16 cellular contexts compared by ENCODE assay signal in genomic region chr17:73801455-73802100, GRCh38.
DNase-seq lines count a peak whose midpoint lies in the region; ATAC-seq lines count a peak whose summit lies in the region.
"Had no signal": no experiment of that assay in that cellular context is flagged by ENCODE, and none has a peak within 500 bp of the region (broad histone marks: within the 10 kb centered on the region; RNA-seq: fewer than 3 reads in every experiment).

No MANE protein-coding gene starts in this region.

- ATAC-seq in left lobe of liver (peak; percentile 69), HG02759 (IDR thresholded peaks at IDR 0.05; ENCODE audit: unreplicated experiment) (no peak)

- DNase-seq in NCI-H1092 (lab: John Stamatoyannopoulos, UW) (peak; percentile 44), NCI-H2029 (lab: John Stamatoyannopoulos, UW) (peak; percentile 80), NCI-H774 (lab: John Stamatoyannopoulos, UW) (peak; percentile 92), left lobe of liver (ENCODE audit: low spot score) (peak; percentile 77), DMS153 treated with DMSO at 0.1 percent for 48 hours (lab: John Stamatoyannopoulos, UW; ENCODE audit: unreplicated experiment) (no peak)
- no peak for DNase-seq in activated naive CD4-positive, alpha-beta T cell treated with anti-CD3 and anti-CD28 coated beads, Interleukin-2, amount 50 U/mL, for 16 hours
- DNase-seq: BE2C; CD8-positive, alpha-beta memory T cell; DMS 273 treated with DMSO at 0.1 percent for 48 hours; HFFc6; NCI-H226; NCI-H82; Peyer's patch; SJCRH30; SW 1271 had no signal

Comparison
In these comparisons a context has a peak if more than half of its experiments do, and no peak if none do; other contexts are left out.
1. DNase-seq: peak in NCI-H1092 (single experiment), NCI-H2029 (single experiment), NCI-H774 (single experiment) and left lobe of liver (single experiment); none in DMS153 treated with DMSO at 0.1 percent for 48 hours (single experiment) and activated naive CD4-positive, alpha-beta T cell treated with anti-CD3 and anti-CD28 coated beads, Interleukin-2, amount 50 U/mL, for 16 hours (single experiment).